Comparison of ENCODE assay signal across 8 cellular contexts in the genomic region with DNA sequence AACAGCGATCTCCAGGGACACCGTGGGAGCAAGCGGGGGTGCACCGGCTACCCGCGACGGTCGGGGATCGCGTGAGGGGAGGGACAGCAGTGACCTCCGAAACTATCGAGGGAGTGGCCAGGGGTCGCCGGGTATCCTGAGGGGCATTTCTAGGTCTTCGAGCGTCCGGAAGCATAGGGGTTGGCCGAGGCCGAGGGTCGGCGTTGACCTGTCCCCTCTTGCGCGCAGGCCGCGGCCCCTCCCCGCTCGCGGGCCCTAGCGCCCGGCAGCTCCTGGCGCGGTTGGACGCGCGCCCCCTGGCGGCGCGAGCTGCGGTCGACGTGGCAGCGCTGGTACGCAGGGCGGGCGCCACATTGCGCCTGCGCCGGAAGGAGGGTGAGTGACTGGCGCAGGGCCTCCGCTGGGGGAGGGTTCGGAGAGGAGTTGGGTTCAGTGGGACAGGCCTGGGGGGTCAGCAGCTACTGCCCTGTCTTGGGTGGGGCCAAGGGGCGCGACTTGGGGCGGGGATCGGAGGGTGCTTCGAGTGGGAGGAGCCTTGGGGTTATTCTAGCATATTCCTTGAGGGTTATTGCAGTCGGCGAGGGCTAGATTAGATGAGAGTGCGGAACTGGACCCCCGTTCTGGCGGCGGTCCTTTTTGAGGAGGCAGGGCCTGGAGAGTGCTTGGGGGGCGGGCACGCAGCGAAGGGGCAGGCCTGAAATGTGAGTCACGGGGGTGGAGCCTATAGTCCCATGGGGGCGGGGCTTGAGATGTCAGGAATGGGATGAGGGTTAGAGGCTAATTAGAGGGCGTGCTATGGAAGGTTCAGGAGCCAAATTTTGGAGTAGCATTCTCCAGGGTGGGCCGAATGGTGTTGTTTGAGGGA. TPM values are rescaled to one million over a fixed set of nuclear protein-coding genes. Genes with fewer than 3 reads are reported as not detected.
DNase-seq lines count a peak whose midpoint lies in the region; ATAC-seq, FAIRE-seq and TF ChIP-seq lines count a peak whose summit lies in the region.

No MANE protein-coding gene starts in this region.

- TF ChIP-seq CTCF in LNCaP clone FGC (IDR thresholded peaks at IDR 0.05; ENCODE audit: control insufficient read depth, extremely low read depth, insufficient read depth) (peak; percentile 78), suprapubic skin (IDR thresholded peaks at IDR 0.05) (peak; percentile 60 to 87)

- peak overlapping the region; percentile 63 for H3K27ac ChIP-seq in neuronal stem cell (replicated peaks; ENCODE audit: low read length)
- peak overlapping the region; percentile 93 for H3K27ac ChIP-seq in suprapubic skin

- H2AFZ ChIP-seq in neuronal stem cell (ENCODE audit: low read length): peak overlapping the region; percentile 91

- H2BK12ac ChIP-seq in neuronal stem cell (ENCODE audit: low read length): no peak overlapping the region

- H2BK15ac ChIP-seq in neuronal stem cell (ENCODE audit: low read length): no peak overlapping the region

- H3K4me1 ChIP-seq in neuronal stem cell (ENCODE audit: control insufficient read depth in 2 of 2, insufficient read depth in 1 of 2, low read depth in 1 of 2, low read length in 2 of 2): peaks cover 0 to 11% of the 10 kb centered on the region in 2 donors
- H3K4me1 ChIP-seq in suprapubic skin: peaks cover 33% of the 10 kb centered on the region

- H3K4ac ChIP-seq in neuronal stem cell (ENCODE audit: low read length): no peak overlapping the region

- H4K91ac ChIP-seq in neuronal stem cell (ENCODE audit: low read depth, low read length, poor library complexity): no peak overlapping the region

- TF ChIP-seq EP300 in suprapubic skin (IDR thresholded peaks at IDR 0.05): no peak

- H4K8ac ChIP-seq in neuronal stem cell (ENCODE audit: low read depth, low read length): no peak overlapping the region

- H2BK5ac ChIP-seq in neuronal stem cell (ENCODE audit: low read length): no peak overlapping the region

- H2BK120ac ChIP-seq in neuronal stem cell (ENCODE audit: low read depth, low read length): no peak overlapping the region

- DNase-seq in DMS153 treated with DMSO at 0.1 percent for 48 hours (lab: John Stamatoyannopoulos, UW; ENCODE audit: unreplicated experiment) (peak; percentile 55), LNCaP clone FGC (ENCODE audit: low read depth) (peak; percentile 40), SHP77 treated with DMSO at 0.1 percent for 48 hours (lab: John Stamatoyannopoulos, UW) (peak; percentile 44), frontal cortex (ENCODE audit: low spot score in 2 of 2) (peak; percentile 82 to 85), neuronal stem cell (ENCODE audit: low spot score) (peak; percentile 71), suprapubic skin (ENCODE audit: low spot score in 2 of 2) (peak; percentile 91 to 92)
- peak; percentile 81 for DNase-seq in activated naive CD4-positive, alpha-beta T cell treated with Interleukin-2 at 50 U/mL for 16 hours

- no peaks in the 10 kb centered on the region for H3K9me3 ChIP-seq in neuronal stem cell (replicated peaks in 1 of 2; ENCODE audit: control insufficient read depth in 2 of 2, insufficient read depth in 1 of 2, low read depth in 1 of 2, low read length in 2 of 2)
- H3K9me3 ChIP-seq in suprapubic skin: no peaks in the 10 kb centered on the region

- no CpG with 5 or more reads among the region's 69 CpGs for WGBS in neuronal stem cell (ENCODE audit: extremely low coverage in 2 of 2, insufficient read length in 2 of 2, insufficient replicate concordance in 1 of 2), 2 donors
- WGBS in suprapubic skin: 42% methylated on average over 50 of the region's 69 CpGs

- peak in 1 of 2 donors; percentile 5 for TF ChIP-seq POLR2A in suprapubic skin (IDR thresholded peaks at IDR 0.05)

- no peak for FAIRE-seq in frontal cortex (lab: Jason Lieb, UNC)

- H2AK5ac ChIP-seq in neuronal stem cell (ENCODE audit: low read depth, low read length): no peak overlapping the region

- peak overlapping the region; percentile 60 for H3K9ac ChIP-seq in neuronal stem cell (ENCODE audit: low read depth, low read length, poor library complexity)

- H3K27me3 ChIP-seq in neuronal stem cell (ENCODE audit: control insufficient read depth in 3 of 3, insufficient read depth in 3 of 3, low read depth in 1 of 3, low read length in 3 of 3): peaks cover 0 to 9% (median 7%) of the 10 kb centered on the region in 3 experiments
- no peaks in the 10 kb centered on the region for H3K27me3 ChIP-seq in suprapubic skin

- H3K14ac ChIP-seq in neuronal stem cell (ENCODE audit: low read length): no peak overlapping the region

- peak overlapping the region; percentile 49 for H3K4me3 ChIP-seq in LNCaP clone FGC (ENCODE audit: low read depth, low read length)
- peak overlapping the region; percentile 33 to 58 for H3K4me3 ChIP-seq in neuronal stem cell (ENCODE audit: low read length in 2 of 2)
- peak overlapping the region; percentile 49 for H3K4me3 ChIP-seq in suprapubic skin

- peak overlapping the region; percentile 33 for H3K4me2 ChIP-seq in neuronal stem cell (ENCODE audit: insufficient read depth, low read length, poor library complexity, severe bottlenecking)

- peaks cover 2% of the 10 kb centered on the region for H3K79me1 ChIP-seq in neuronal stem cell (ENCODE audit: low read depth, low read length)

- H3K23ac ChIP-seq in neuronal stem cell (ENCODE audit: low read depth, low read length, poor library complexity): no peak overlapping the region

- peak overlapping the region; percentile 76 for H3K18ac ChIP-seq in neuronal stem cell (ENCODE audit: low read length)

- peak; percentile 43 for ATAC-seq in GM21786 (IDR thresholded peaks at IDR 0.05; ENCODE audit: unreplicated experiment)

- H3K36me3 ChIP-seq in neuronal stem cell (replicated peaks in 1 of 2; ENCODE audit: control insufficient read depth in 2 of 2, insufficient read depth in 2 of 2, low read length in 2 of 2) (no peaks in the 10 kb centered on the region), suprapubic skin (no peaks in the 10 kb centered on the region)

RNA-seq across cellular contexts. Expression of a gene that starts 1.2 kb away (rescaled TPM):
- 2.4 TPM for total RNA-seq in frontal cortex
- 0.74 TPM for polyA plus RNA-seq in neuronal stem cell (2013, experiment 1 of 2)
- polyA plus RNA-seq in neuronal stem cell (2013, experiment 2 of 2): 0.47 TPM
- total RNA-seq in suprapubic skin: 10 to 100 TPM in 2 of 4 donors, 1 to 10 TPM in 2; 4.9 to 14.9 (median 9.0) TPM

RNA-seq across cellular contexts. Expression of a gene that starts 7.9 kb away (rescaled TPM):
- total RNA-seq in frontal cortex (0.82 TPM), suprapubic skin (100 to 1,000 TPM; 159 to 250 (median 205) TPM)
- polyA plus RNA-seq in neuronal stem cell (2013, experiment 1 of 2): 3.8 TPM
- polyA plus RNA-seq in neuronal stem cell (2013, experiment 2 of 2): 3.8 TPM

RNA-seq across cellular contexts. Expression of a gene that starts 22.4 kb away (rescaled TPM):
- total RNA-seq in frontal cortex (under 0.01 TPM), suprapubic skin (10 to 100 TPM; 20.8 to 47.9 (median 31.1) TPM)
- 4.5 TPM for polyA plus RNA-seq in neuronal stem cell (2013, experiment 1 of 2)
- 4.1 TPM for polyA plus RNA-seq in neuronal stem cell (2013, experiment 2 of 2)

RNA-seq across cellular contexts. Expression of a gene that starts 36.2 kb away (rescaled TPM):
- total RNA-seq in frontal cortex (151 TPM), suprapubic skin (1 to 10 TPM in 2 of 4 donors, under 1 TPM in 1, not detected in 1; 0.30 to 1.6 (median 1.3) TPM)
- polyA plus RNA-seq in neuronal stem cell (2013, experiment 1 of 2): 0.32 TPM
- 0.37 TPM for polyA plus RNA-seq in neuronal stem cell (2013, experiment 2 of 2)

RNA-seq across cellular contexts. Expression of a gene that starts 40.3 kb away (rescaled TPM):
- total RNA-seq in frontal cortex: 16.3 TPM
- polyA plus RNA-seq in neuronal stem cell (2013, experiment 1 of 2): 15.7 TPM
- polyA plus RNA-seq in neuronal stem cell (2013, experiment 2 of 2): 15.6 TPM
- 10 to 100 TPM; 27.7 to 31.7 (median 28.9) TPM for total RNA-seq in suprapubic skin

Comparison
In these comparisons a context has a peak if more than half of its experiments do, and no peak if none do; other contexts are left out.
1. Peak in every context shown above with its lines: DNase-seq, ATAC-seq, H3K4me3 ChIP-seq and H3K27ac ChIP-seq.
2. DNase-seq: peak in every context shown above with its lines; median percentile 92 in suprapubic skin; 84 in frontal cortex; 81 in activated naive CD4-positive, alpha-beta T cell treated with Interleukin-2 at 50 U/mL for 16 hours; 71 in neuronal stem cell; 55 in DMS153 treated with DMSO at 0.1 percent for 48 hours; 44 in SHP77 treated with DMSO at 0.1 percent for 48 hours; 40 in LNCaP clone FGC.
3. RNA of a gene that starts 7.9 kb away (total RNA-seq): 159 to 250 TPM in suprapubic skin; 0.82 TPM in frontal cortex (single experiment); every median in the first group is over 10 times any median in the second.
4. RNA of a gene that starts 22.4 kb away (total RNA-seq): 20.8 to 47.9 TPM in suprapubic skin; under 0.01 TPM in frontal cortex (single experiment); every median in the first group is over 10 times any median in the second.